ENCODE assay signal across 11 cellular contexts in genomic region chr2:208256192-208256782, GRCh38. TPM values are rescaled to one million over a fixed set of nuclear protein-coding genes. Genes with fewer than 3 reads are reported as not detected.
DNase-seq lines count a peak whose midpoint lies in the region; ATAC-seq and TF ChIP-seq lines count a peak whose summit lies in the region.
"Had no signal": no experiment of that assay in that cellular context is flagged by ENCODE, and none has a peak within 500 bp of the region (broad histone marks: within the 10 kb centered on the region; RNA-seq: fewer than 3 reads in every experiment).

No MANE protein-coding gene starts in this region.

- peak; percentile 31 for TF ChIP-seq CTCF in MM.1S (IDR thresholded peaks at IDR 0.05; ENCODE audit: low read length)
- no peak for TF ChIP-seq CTCF in uterus (IDR thresholded peaks at IDR 0.05)

- peaks cover 9% of the 10 kb centered on the region for H3F3A ChIP-seq in MM.1S (ENCODE audit: insufficient read depth, low read length)

- no peak overlapping the region for H3K9ac ChIP-seq in MM.1S (ENCODE audit: low read length)

- H3K36me3 ChIP-seq in MM.1S (replicated peaks; ENCODE audit: insufficient read depth, low read length) = no peaks in the 10 kb centered on the region; the same call in 1 of the 2 replicates
- no peaks in the 10 kb centered on the region for H3K36me3 ChIP-seq in uterus

- CTCF ChIA-PET in activated CD8-positive, alpha-beta memory T cell treated with anti-CD3 and anti-CD28 coated beads, Interleukin-2, amount 10 ng/mL, durations not matched to agents 7 days and 5 days (lab: Charles Lee) = interaction anchor here (1.7 to 6.5 kb wide), 2 partner anchors 11 to 154 kb away, joined by 4 to 70 read pairs; partner anchors contain the start of gene PIKFYVE

- TF ChIP-seq POLR2A in uterus (IDR thresholded peaks at IDR 0.05) = no peak

- no peaks in the 10 kb centered on the region for H4K20me1 ChIP-seq in MM.1S (ENCODE audit: insufficient read depth, low read length)

- no peak overlapping the region for H2AFZ ChIP-seq in MM.1S (ENCODE audit: low read length)

- ATAC-seq in activated CD8-positive, alpha-beta memory T cell treated with anti-CD3 and anti-CD28 coated beads, Interleukin-2, amount 10 ng/mL, durations not matched to agents 7 days and 5 days = no peak

- H3K4me3 ChIP-seq in MM.1S (ENCODE audit: low read length) (no peak overlapping the region), uterus (no peak overlapping the region)

- no peak overlapping the region for H3K4me2 ChIP-seq in MM.1S (ENCODE audit: low read depth, low read length)

- no peaks in the 10 kb centered on the region for H3K27me3 Mint-ChIP-seq in activated CD8-positive, alpha-beta memory T cell treated with anti-CD3 and anti-CD28 coated beads, Interleukin-2, amount 10 ng/mL, durations not matched to agents 7 days and 5 days
- H3K27me3 Mint-ChIP-seq: memory B cell had no signal

- H3K27ac Mint-ChIP-seq in activated CD8-positive, alpha-beta memory T cell treated with anti-CD3 and anti-CD28 coated beads, Interleukin-2, amount 10 ng/mL, durations not matched to agents 7 days and 5 days = no peak overlapping the region

- H3K27ac ChIP-seq in MM.1S (ENCODE audit: low read length) = no peak overlapping the region
- H3K27ac ChIP-seq in uterus = no peak overlapping the region

- no peaks in the 10 kb centered on the region for H3K9me3 ChIP-seq in MM.1S (replicated peaks; ENCODE audit: insufficient read depth, low read length)
- H3K9me3 ChIP-seq in uterus = no peaks in the 10 kb centered on the region

- 0 out of 2 replicates have a peak, but pooled peaks cover 6% of the 10 kb centered on the region for H3K79me2 ChIP-seq in MM.1S (ENCODE audit: low read length)

- no peak for DNase-seq in activated CD8-positive, alpha-beta memory T cell treated with anti-CD3 and anti-CD28 coated beads, Interleukin-2, amount 10 ng/mL, durations not matched to agents 7 days and 5 days
- DNase-seq in activated CD8-positive, alpha-beta memory T cell treated with anti-CD3 and anti-CD28 coated beads, Interleukin-2, amount 50 U/mL, for 48 hours = no peak
- peak; percentile 36 for DNase-seq in MM.1S
- DNase-seq in cerebellar cortex (ENCODE audit: low spot score) = peak; percentile 51
- peak; percentile 58 for DNase-seq in renal cortical epithelial cell (ENCODE audit: low read depth)
- no peak for DNase-seq in uterus
- no peak for DNase-seq in hippocampal formation (lab: John Stamatoyannopoulos, UW)
- no peak for DNase-seq in NCI-H345 treated with DMSO at 0.1 percent for 48 hours (lab: John Stamatoyannopoulos, UW; ENCODE audit: unreplicated experiment)
- DNase-seq: cortex of kidney, DMS79 had no signal

- peak overlapping the region; percentile 99 for H3K4me3 Mint-ChIP-seq in activated CD8-positive, alpha-beta memory T cell treated with anti-CD3 and anti-CD28 coated beads, Interleukin-2, amount 10 ng/mL, durations not matched to agents 7 days and 5 days

- H3K4me1 ChIP-seq in MM.1S (ENCODE audit: low read length) (peaks cover 11% of the 10 kb centered on the region), uterus (peaks cover 0 to 7% of the 10 kb centered on the region in 2 donors)

- no peaks in the 10 kb centered on the region for H3K9me3 Mint-ChIP-seq in activated CD8-positive, alpha-beta memory T cell treated with anti-CD3 and anti-CD28 coated beads, Interleukin-2, amount 10 ng/mL, durations not matched to agents 7 days and 5 days (ENCODE audit: low read depth)
- H3K9me3 Mint-ChIP-seq: memory B cell had no signal

- intact Hi-C loops in uterus (cut with DNase I; ENCODE audit: low total_unique reads) = no loop called here

- no peaks in the 10 kb centered on the region for H3K9me2 ChIP-seq in MM.1S (replicated peaks; ENCODE audit: insufficient read depth, low read length)

- H3K27me3 ChIP-seq in MM.1S (replicated peaks; ENCODE audit: insufficient read depth, low read length) = no peaks in the 10 kb centered on the region
- H3K27me3 ChIP-seq in uterus = no peaks in the 10 kb centered on the region

- peaks cover 19% of the 10 kb centered on the region for H3K36me3 Mint-ChIP-seq in activated CD8-positive, alpha-beta memory T cell treated with anti-CD3 and anti-CD28 coated beads, Interleukin-2, amount 10 ng/mL, durations not matched to agents 7 days and 5 days
- H3K36me3 Mint-ChIP-seq: memory B cell had no signal

- peaks cover 21% of the 10 kb centered on the region for H3K4me1 Mint-ChIP-seq in activated CD8-positive, alpha-beta memory T cell treated with anti-CD3 and anti-CD28 coated beads, Interleukin-2, amount 10 ng/mL, durations not matched to agents 7 days and 5 days

RNA-seq across cellular contexts. Expression of gene IDH1, which starts 1.4 kb away (rescaled TPM):
- total RNA-seq in activated CD8-positive, alpha-beta memory T cell treated with anti-CD3 and anti-CD28 coated beads, Interleukin-2, amount 10 ng/mL, durations not matched to agents 7 days and 5 days = 10 to 100 TPM; 39.7 to 45.6 TPM
- total RNA-seq in renal cortical epithelial cell = 89.7 and 202 TPM in 2 replicates
- 100 to 1,000 TPM in 1 of 4 donors, 10 to 100 TPM in 3; 22.8 to 105 (median 38.1) TPM for total RNA-seq in uterus

RNA-seq across cellular contexts. Expression of gene PIKFYVE, which starts 9.8 kb away (rescaled TPM):
- 10 to 100 TPM; 27.3 to 32.6 TPM for total RNA-seq in activated CD8-positive, alpha-beta memory T cell treated with anti-CD3 and anti-CD28 coated beads, Interleukin-2, amount 10 ng/mL, durations not matched to agents 7 days and 5 days
- 16.3 and 40.8 TPM in 2 replicates for total RNA-seq in renal cortical epithelial cell
- 10 to 100 TPM; 11.5 to 58.8 (median 28.5) TPM for total RNA-seq in uterus

Comparison
In these comparisons a context has a peak if more than half of its experiments do, and no peak if none do; other contexts are left out.
1. DNase-seq: peak in MM.1S (single experiment), cerebellar cortex (single experiment) and renal cortical epithelial cell (single experiment); none in activated CD8-positive, alpha-beta memory T cell treated with anti-CD3 and anti-CD28 coated beads, Interleukin-2, amount 10 ng/mL, durations not matched to agents 7 days and 5 days (single experiment), activated CD8-positive, alpha-beta memory T cell treated with anti-CD3 and anti-CD28 coated beads, Interleukin-2, amount 50 U/mL, for 48 hours (single experiment), uterus (0 of 2), hippocampal formation (0 of 2) and NCI-H345 treated with DMSO at 0.1 percent for 48 hours (single experiment).